ENCODE assay signal across 8 cellular contexts in genomic region chr12:56103823-56104108, GRCh38. TPM values are rescaled to one million over a fixed set of nuclear protein-coding genes. Genes with fewer than 3 reads are reported as not detected.
DNase-seq lines count a peak whose midpoint lies in the region; ATAC-seq, FAIRE-seq and TF ChIP-seq lines count a peak whose summit lies in the region.

No MANE protein-coding gene starts in this region.

- POLR2A ChIA-PET in activated naive CD8-positive, alpha-beta T cell treated with anti-CD3 and anti-CD28 coated beads, Interleukin-2, amount 10 ng/mL, durations not matched to agents 7 days and 5 days (lab: Charles Lee) = interaction anchor here (0.8 to 4.8 kb wide), 38 partner anchors 9 to 374 kb away, joined by 3 to 111 read pairs (median 6); partner anchors contain the start of genes ANKRD52, DNAJC14, ERBB3 and ESYT1
- POLR2A ChIA-PET in HepG2 (lab: Yijun Ruan, JAX) = interaction anchor here (0.8 to 6.5 kb wide), 29 partner anchors 8 to 375 kb away, joined by 3 to 279 read pairs (median 5); partner anchors contain the start of genes CD63, COQ10A, ERBB3 and ESYT1

- peaks cover 34% of the 10 kb centered on the region for H3K79me2 ChIP-seq in HepG2 (ENCODE audit: insufficient read depth, low read length)

- peak overlapping the region; percentile 75 for H3K9ac ChIP-seq in HepG2 (ENCODE audit: insufficient read depth, low read depth, low read length)

- peaks cover 53% of the 10 kb centered on the region for H3K4me1 Mint-ChIP-seq in activated T-cell treated with anti-CD3 and anti-CD28 coated beads, Interleukin-2, amount 50 U/mL, for 24 hours (ENCODE audit: low read depth)
- peaks cover 46% of the 10 kb centered on the region for H3K4me1 Mint-ChIP-seq in activated naive CD8-positive, alpha-beta T cell treated with anti-CD3 and anti-CD28 coated beads, Interleukin-2, amount 10 ng/mL, durations not matched to agents 7 days and 5 days

- intact Hi-C loops in HepG2 (cut with micrococcal nuclease; ENCODE audit: unreplicated experiment) = loop anchor here (1.0 to 2.0 kb wide), 2 partner anchors 24 to 57 kb away; no protein-coding TSS in a partner anchor

- no TSS peak for BruUV-seq in HepG2 (replicated peaks; lab: Mats Ljungman, UMichigan)

- no peaks in the 10 kb centered on the region for H3K9me3 ChIP-seq in HepG2 (ENCODE audit: low read length)
- no peaks in the 10 kb centered on the region for H3K9me3 ChIP-seq in thymus (ENCODE audit: control insufficient read depth)

- H3K4me3 ChIP-seq in HepG2 (replicated peaks in 1 of 3; ENCODE audit: insufficient read depth in 1 of 3, low read depth in 2 of 3, low read length in 3 of 3) = peak overlapping the region; percentile 50 to 85 (median 60); a peak in 5 of 6 replicates
- peak overlapping the region; percentile 84 for H3K4me3 ChIP-seq in thymus (ENCODE audit: low read length)

- TF ChIP-seq EP300 in HepG2 (IDR thresholded peaks at IDR 0.05; ENCODE audit: low read depth in 2 of 2, low read length in 2 of 2) (no peak), HepG2 (CRISPR knock-in tag; IDR thresholded peaks at IDR 0.05; ENCODE audit: borderline replicate concordance) (no peak)

- no peak for DNase-seq in activated T-cell treated with anti-CD3 and anti-CD28 coated beads, Interleukin-2, amount 50 U/mL, for 24 hours
- no peak for DNase-seq in activated T-cell treated with anti-CD3 and anti-CD28 coated beads, Interleukin-2, amount 50 U/mL, for 1 hour
- no peak for DNase-seq in activated naive CD8-positive, alpha-beta T cell treated with anti-CD3 and anti-CD28 coated beads, Interleukin-2, amount 10 ng/mL, durations not matched to agents 7 days and 5 days
- DNase-seq in HepG2 (ENCODE audit: low spot score) (peak; percentile 24), D341Med (ENCODE audit: low spot score) (no peak), kidney glomerular epithelial cell (lab: John Stamatoyannopoulos, UW) (no peak), NCI-H2029 treated with DMSO at 0.1 percent for 48 hours (lab: John Stamatoyannopoulos, UW) (no peak)

- no peak overlapping the region for H2AFZ ChIP-seq in HepG2 (ENCODE audit: low read length)

- peak; percentile 55; the same call in 1 of the 2 replicates for TF ChIP-seq RAD21 in HepG2 (CRISPR knock-in tag; IDR thresholded peaks at IDR 0.05)

- no peak for TF ChIP-seq POLR2A in HepG2 (IDR thresholded peaks at IDR 0.05; ENCODE audit: insufficient read depth in 1 of 2, low read depth in 2 of 2, low read length in 2 of 2)

- TF ChIP-seq CTCF in HepG2 (CRISPR knock-in tag; IDR thresholded peaks at IDR 0.05) = no peak

- peak overlapping the region; percentile 100 for H3K4me3 Mint-ChIP-seq in activated T-cell treated with anti-CD3 and anti-CD28 coated beads, Interleukin-2, amount 50 U/mL, for 24 hours
- peak overlapping the region; percentile 90 for H3K4me3 Mint-ChIP-seq in activated naive CD8-positive, alpha-beta T cell treated with anti-CD3 and anti-CD28 coated beads, Interleukin-2, amount 10 ng/mL, durations not matched to agents 7 days and 5 days

- H3K4me2 ChIP-seq in HepG2 (ENCODE audit: low read depth, low read length) = peak overlapping the region; percentile 91

- FAIRE-seq in HepG2 (lab: Jason Lieb, UNC) = no peak

- peak overlapping the region; percentile 64 for H3K27ac ChIP-seq in HepG2 (ENCODE audit: extremely low read length, insufficient read depth, low read length)
- peak overlapping the region; percentile 93 for H3K27ac ChIP-seq in thymus (ENCODE audit: low read depth)

- peak overlapping the region; percentile 99 for H3K27ac Mint-ChIP-seq in activated T-cell treated with anti-CD3 and anti-CD28 coated beads, Interleukin-2, amount 50 U/mL, for 24 hours
- peak overlapping the region; percentile 95 for H3K27ac Mint-ChIP-seq in activated naive CD8-positive, alpha-beta T cell treated with anti-CD3 and anti-CD28 coated beads, Interleukin-2, amount 10 ng/mL, durations not matched to agents 7 days and 5 days

- H3K27me3 Mint-ChIP-seq in activated T-cell treated with anti-CD3 and anti-CD28 coated beads, Interleukin-2, amount 50 U/mL, for 24 hours = no peaks in the 10 kb centered on the region
- H3K27me3 Mint-ChIP-seq in activated naive CD8-positive, alpha-beta T cell treated with anti-CD3 and anti-CD28 coated beads, Interleukin-2, amount 10 ng/mL, durations not matched to agents 7 days and 5 days = no peaks in the 10 kb centered on the region

- in situ Hi-C loops in HepG2 (cut with HindIII; ENCODE audit: extremely low pct_ligation_motif_present, low pct_unique_long_range_greater_than_20kb) = loop anchor here (5.0 kb wide), 1 partner anchor 56 kb away; no protein-coding TSS in a partner anchor

- CTCF ChIA-PET in HepG2 (lab: Yijun Ruan, JAX; ENCODE audit: low intra/inter-chr PET ratio, low total read pairs) = no interaction called here

- ATAC-seq in activated naive CD8-positive, alpha-beta T cell treated with anti-CD3 and anti-CD28 coated beads, Interleukin-2, amount 10 ng/mL, durations not matched to agents 7 days and 5 days (ENCODE audit: low read depth) = no peak
- ATAC-seq in HepG2 = no peak

- peaks cover 4% of the 10 kb centered on the region for H4K20me1 ChIP-seq in HepG2 (ENCODE audit: insufficient read depth, low read length)

- H3K27me3 ChIP-seq in HepG2 (ENCODE audit: control insufficient read depth in 1 of 2, insufficient read depth in 2 of 2, low read length in 2 of 2) (no peaks in the 10 kb centered on the region), thymus (ENCODE audit: control insufficient read depth, insufficient read depth) (no peaks in the 10 kb centered on the region)

- H3K4me1 ChIP-seq in HepG2 (ENCODE audit: insufficient read depth, low read length) (peaks cover 35% of the 10 kb centered on the region), thymus (ENCODE audit: control insufficient read depth, insufficient read depth, low read length) (peaks cover 15% of the 10 kb centered on the region)

- 24% methylated on average over 8 of the region's 8 CpGs for WGBS in HepG2 (ENCODE audit: low lambda C conversion rate)
- 4% methylated on average over 8 of the region's 8 CpGs for WGBS in thymus

- H3K36me3 Mint-ChIP-seq in activated T-cell treated with anti-CD3 and anti-CD28 coated beads, Interleukin-2, amount 50 U/mL, for 24 hours (ENCODE audit: low read depth) = peaks cover 48% of the 10 kb centered on the region
- H3K36me3 Mint-ChIP-seq in activated naive CD8-positive, alpha-beta T cell treated with anti-CD3 and anti-CD28 coated beads, Interleukin-2, amount 10 ng/mL, durations not matched to agents 7 days and 5 days = peaks cover 33% of the 10 kb centered on the region

- H3K36me3 ChIP-seq in HepG2 (replicated peaks in 1 of 2; ENCODE audit: control insufficient read depth in 1 of 2, insufficient read depth in 2 of 2, low read length in 2 of 2) (peaks cover 25 to 56% of the 10 kb centered on the region in 2 experiments), thymus (ENCODE audit: control insufficient read depth, insufficient read depth) (peaks cover 9% of the 10 kb centered on the region)

- no peaks in the 10 kb centered on the region for H3K9me3 Mint-ChIP-seq in activated T-cell treated with anti-CD3 and anti-CD28 coated beads, Interleukin-2, amount 50 U/mL, for 24 hours
- no peaks in the 10 kb centered on the region for H3K9me3 Mint-ChIP-seq in activated naive CD8-positive, alpha-beta T cell treated with anti-CD3 and anti-CD28 coated beads, Interleukin-2, amount 10 ng/mL, durations not matched to agents 7 days and 5 days

RNA-seq across cellular contexts. Expression of gene PA2G4, which starts 0.6 kb away (rescaled TPM):
- 100 to 1,000 TPM; 226 to 227 TPM for total RNA-seq in activated naive CD8-positive, alpha-beta T cell treated with anti-CD3 and anti-CD28 coated beads, Interleukin-2, amount 10 ng/mL, durations not matched to agents 7 days and 5 days
- 240 and 281 TPM in 2 replicates for total RNA-seq in HepG2 (2016; rRNA removed; fragmentation: Illumina TruSeq; extraction: Trizol)
- 34.6 and 38.4 TPM in 2 replicates for total RNA-seq in HepG2 (2016; cell fraction: cytosol; rRNA removed; fragmentation: Illumina TruSeq; extraction: Trizol; ENCODE audit: low read depth)
- 238 and 272 TPM in 2 replicates for total RNA-seq in HepG2 (2016; cell fraction: insoluble cytoplasmic fraction; rRNA removed; fragmentation: Illumina TruSeq; extraction: Trizol)
- 70.8 and 76.3 TPM in 2 replicates for total RNA-seq in HepG2 (2016; cell fraction: membrane; rRNA removed; fragmentation: Illumina TruSeq; extraction: Trizol)
- 107 and 120 TPM in 2 replicates for total RNA-seq in HepG2 (2016; cell fraction: nucleus; rRNA removed; fragmentation: Illumina TruSeq; extraction: Trizol)
- polyA plus RNA-seq in HepG2 (2011; rRNA removed) (115 and 147 TPM in 2 replicates), thymus (67.9 TPM)
- polyA plus RNA-seq in HepG2 (2011; cell fraction: cytosol; rRNA removed) = 101 and 136 TPM in 2 replicates
- 71.8 and 88.2 TPM in 2 replicates for polyA plus RNA-seq in HepG2 (2011; cell fraction: nucleus; rRNA removed)
- polyA plus RNA-seq in HepG2 (2012) = 112 and 121 TPM in 2 replicates
- 42.2 and 43.3 TPM in 2 replicates for polyA plus RNA-seq in HepG2 (2016; cell fraction: cytosol; fragmentation: Illumina TruSeq; extraction: Trizol; ENCODE audit: low read depth)
- polyA plus RNA-seq in HepG2 (2016; cell fraction: insoluble cytoplasmic fraction; fragmentation: Illumina TruSeq; extraction: Trizol; ENCODE audit: low read depth) = 357 and 380 TPM in 2 replicates
- 55.0 and 58.3 TPM in 2 replicates for polyA plus RNA-seq in HepG2 (2016; cell fraction: membrane; fragmentation: Illumina TruSeq; extraction: Trizol; ENCODE audit: low read depth)
- 190 and 200 TPM in 2 replicates for polyA plus RNA-seq in HepG2 (2016; cell fraction: nucleus; fragmentation: Illumina TruSeq; extraction: Trizol; ENCODE audit: insufficient read depth, low read depth)
- 51.1 and 143 TPM in 2 replicates for polyA minus RNA-seq in HepG2 (2011; rRNA and poly(A)+ RNA removed; ENCODE audit: low replicate concordance)
- 71.0 and 74.1 TPM in 2 replicates for polyA minus RNA-seq in HepG2 (2011; cell fraction: cytosol; rRNA and poly(A)+ RNA removed)
- 70.0 and 97.2 TPM in 2 replicates for polyA minus RNA-seq in HepG2 (2011; cell fraction: nucleus; rRNA and poly(A)+ RNA removed)

RNA-seq across cellular contexts. Expression of gene RPL41, which starts 12.7 kb away (rescaled TPM):
- total RNA-seq in activated naive CD8-positive, alpha-beta T cell treated with anti-CD3 and anti-CD28 coated beads, Interleukin-2, amount 10 ng/mL, durations not matched to agents 7 days and 5 days = 1,000 to 10,000 TPM; 4,462 to 4,551 TPM
- total RNA-seq in HepG2 (2016; rRNA removed; fragmentation: Illumina TruSeq; extraction: Trizol) = 4,012 and 4,443 TPM in 2 replicates
- 4,595 and 4,984 TPM in 2 replicates for total RNA-seq in HepG2 (2016; cell fraction: cytosol; rRNA removed; fragmentation: Illumina TruSeq; extraction: Trizol; ENCODE audit: low read depth)
- total RNA-seq in HepG2 (2016; cell fraction: insoluble cytoplasmic fraction; rRNA removed; fragmentation: Illumina TruSeq; extraction: Trizol) = 3,905 and 4,309 TPM in 2 replicates
- 8,921 and 9,031 TPM in 2 replicates for total RNA-seq in HepG2 (2016; cell fraction: membrane; rRNA removed; fragmentation: Illumina TruSeq; extraction: Trizol)
- 1,404 and 1,661 TPM in 2 replicates for total RNA-seq in HepG2 (2016; cell fraction: nucleus; rRNA removed; fragmentation: Illumina TruSeq; extraction: Trizol)
- polyA plus RNA-seq in HepG2 (2011; rRNA removed) (6,595 and 7,670 TPM in 2 replicates), thymus (5,569 TPM)
- 10,426 and 10,610 TPM in 2 replicates for polyA plus RNA-seq in HepG2 (2011; cell fraction: cytosol; rRNA removed)
- polyA plus RNA-seq in HepG2 (2011; cell fraction: nucleus; rRNA removed) = 2,744 and 3,913 TPM in 2 replicates
- 6,590 and 7,439 TPM in 2 replicates for polyA plus RNA-seq in HepG2 (2012)
- 4,736 and 5,581 TPM in 2 replicates for polyA plus RNA-seq in HepG2 (2016; cell fraction: cytosol; fragmentation: Illumina TruSeq; extraction: Trizol; ENCODE audit: low read depth)
- polyA plus RNA-seq in HepG2 (2016; cell fraction: insoluble cytoplasmic fraction; fragmentation: Illumina TruSeq; extraction: Trizol; ENCODE audit: low read depth) = 3,730 and 4,210 TPM in 2 replicates
- 7,715 and 8,246 TPM in 2 replicates for polyA plus RNA-seq in HepG2 (2016; cell fraction: membrane; fragmentation: Illumina TruSeq; extraction: Trizol; ENCODE audit: low read depth)
- 2,380 and 2,524 TPM in 2 replicates for polyA plus RNA-seq in HepG2 (2016; cell fraction: nucleus; fragmentation: Illumina TruSeq; extraction: Trizol; ENCODE audit: insufficient read depth, low read depth)
- 1,172 and 2,100 TPM in 2 replicates for polyA minus RNA-seq in HepG2 (2011; rRNA and poly(A)+ RNA removed; ENCODE audit: low replicate concordance)
- polyA minus RNA-seq in HepG2 (2011; cell fraction: cytosol; rRNA and poly(A)+ RNA removed) = 821 and 951 TPM in 2 replicates
- polyA minus RNA-seq in HepG2 (2011; cell fraction: nucleus; rRNA and poly(A)+ RNA removed) = 395 and 501 TPM in 2 replicates

RNA-seq across cellular contexts. Expression of gene ZC3H10, which starts 14.3 kb away (rescaled TPM):
- 10 to 100 TPM; 10.6 to 12.0 TPM for total RNA-seq in activated naive CD8-positive, alpha-beta T cell treated with anti-CD3 and anti-CD28 coated beads, Interleukin-2, amount 10 ng/mL, durations not matched to agents 7 days and 5 days
- 1.9 and 2.3 TPM in 2 replicates for total RNA-seq in HepG2 (2016; rRNA removed; fragmentation: Illumina TruSeq; extraction: Trizol)
- total RNA-seq in HepG2 (2016; cell fraction: cytosol; rRNA removed; fragmentation: Illumina TruSeq; extraction: Trizol; ENCODE audit: low read depth) = 3.2 and 3.7 TPM in 2 replicates
- total RNA-seq in HepG2 (2016; cell fraction: insoluble cytoplasmic fraction; rRNA removed; fragmentation: Illumina TruSeq; extraction: Trizol) = 1.6 and 2.5 TPM in 2 replicates
- 2.0 and 3.1 TPM in 2 replicates for total RNA-seq in HepG2 (2016; cell fraction: membrane; rRNA removed; fragmentation: Illumina TruSeq; extraction: Trizol)
- total RNA-seq in HepG2 (2016; cell fraction: nucleus; rRNA removed; fragmentation: Illumina TruSeq; extraction: Trizol) = 2.9 and 4.3 TPM in 2 replicates
- polyA plus RNA-seq in HepG2 (2011; rRNA removed) (0.70 and 0.98 TPM in 2 replicates), thymus (3.1 TPM)
- 0.58 and 0.59 TPM in 2 replicates for polyA plus RNA-seq in HepG2 (2011; cell fraction: cytosol; rRNA removed)
- 2.0 and 2.3 TPM in 2 replicates for polyA plus RNA-seq in HepG2 (2011; cell fraction: nucleus; rRNA removed)
- 0.99 and 1.0 TPM in 2 replicates for polyA plus RNA-seq in HepG2 (2012)
- 0.17 and 0.23 TPM in 2 replicates for polyA plus RNA-seq in HepG2 (2016; cell fraction: cytosol; fragmentation: Illumina TruSeq; extraction: Trizol; ENCODE audit: low read depth)
- 1.2 and 1.5 TPM in 2 replicates for polyA plus RNA-seq in HepG2 (2016; cell fraction: insoluble cytoplasmic fraction; fragmentation: Illumina TruSeq; extraction: Trizol; ENCODE audit: low read depth)
- polyA plus RNA-seq in HepG2 (2016; cell fraction: membrane; fragmentation: Illumina TruSeq; extraction: Trizol; ENCODE audit: low read depth) = 0.38 and 0.55 TPM in 2 replicates
- polyA plus RNA-seq in HepG2 (2016; cell fraction: nucleus; fragmentation: Illumina TruSeq; extraction: Trizol; ENCODE audit: insufficient read depth, low read depth) = 2.3 and 2.8 TPM in 2 replicates
- polyA minus RNA-seq in HepG2 (2011; rRNA and poly(A)+ RNA removed; ENCODE audit: low replicate concordance) = 5.6 and 16.3 TPM in 2 replicates
- 1.8 and 2.6 TPM in 2 replicates for polyA minus RNA-seq in HepG2 (2011; cell fraction: cytosol; rRNA and poly(A)+ RNA removed)
- polyA minus RNA-seq in HepG2 (2011; cell fraction: nucleus; rRNA and poly(A)+ RNA removed) = 8.6 and 8.8 TPM in 2 replicates

RNA-seq across cellular contexts. Expression of gene ERBB3, which starts 23.8 kb away (rescaled TPM):
- 1 to 10 TPM; 7.1 to 8.1 TPM for total RNA-seq in activated naive CD8-positive, alpha-beta T cell treated with anti-CD3 and anti-CD28 coated beads, Interleukin-2, amount 10 ng/mL, durations not matched to agents 7 days and 5 days
- total RNA-seq in HepG2 (2016; rRNA removed; fragmentation: Illumina TruSeq; extraction: Trizol) = 55.2 and 93.6 TPM in 2 replicates
- total RNA-seq in HepG2 (2016; cell fraction: cytosol; rRNA removed; fragmentation: Illumina TruSeq; extraction: Trizol; ENCODE audit: low read depth) = 36.1 and 42.2 TPM in 2 replicates
- 46.7 and 98.5 TPM in 2 replicates for total RNA-seq in HepG2 (2016; cell fraction: insoluble cytoplasmic fraction; rRNA removed; fragmentation: Illumina TruSeq; extraction: Trizol)
- 46.8 and 48.3 TPM in 2 replicates for total RNA-seq in HepG2 (2016; cell fraction: membrane; rRNA removed; fragmentation: Illumina TruSeq; extraction: Trizol)
- 117 and 127 TPM in 2 replicates for total RNA-seq in HepG2 (2016; cell fraction: nucleus; rRNA removed; fragmentation: Illumina TruSeq; extraction: Trizol)
- polyA plus RNA-seq in HepG2 (2011; rRNA removed) (358 and 371 TPM in 2 replicates), thymus (4.3 TPM)
- 214 and 230 TPM in 2 replicates for polyA plus RNA-seq in HepG2 (2011; cell fraction: cytosol; rRNA removed)
- polyA plus RNA-seq in HepG2 (2011; cell fraction: nucleus; rRNA removed) = 367 and 383 TPM in 2 replicates
- 198 and 242 TPM in 2 replicates for polyA plus RNA-seq in HepG2 (2012)
- polyA plus RNA-seq in HepG2 (2016; cell fraction: cytosol; fragmentation: Illumina TruSeq; extraction: Trizol; ENCODE audit: low read depth) = 24.3 and 27.5 TPM in 2 replicates
- polyA plus RNA-seq in HepG2 (2016; cell fraction: insoluble cytoplasmic fraction; fragmentation: Illumina TruSeq; extraction: Trizol; ENCODE audit: low read depth) = 35.3 and 44.6 TPM in 2 replicates
- polyA plus RNA-seq in HepG2 (2016; cell fraction: membrane; fragmentation: Illumina TruSeq; extraction: Trizol; ENCODE audit: low read depth) = 26.3 and 32.3 TPM in 2 replicates
- 175 and 182 TPM in 2 replicates for polyA plus RNA-seq in HepG2 (2016; cell fraction: nucleus; fragmentation: Illumina TruSeq; extraction: Trizol; ENCODE audit: insufficient read depth, low read depth)
- 35.9 and 876 TPM in 2 replicates for polyA minus RNA-seq in HepG2 (2011; rRNA and poly(A)+ RNA removed; ENCODE audit: low replicate concordance)
- 280 and 283 TPM in 2 replicates for polyA minus RNA-seq in HepG2 (2011; cell fraction: cytosol; rRNA and poly(A)+ RNA removed)
- polyA minus RNA-seq in HepG2 (2011; cell fraction: nucleus; rRNA and poly(A)+ RNA removed) = 466 and 567 TPM in 2 replicates

RNA-seq across cellular contexts. Expression of gene ESYT1, which starts 24.3 kb away (rescaled TPM):
- 100 to 1,000 TPM; 251 TPM for total RNA-seq in activated naive CD8-positive, alpha-beta T cell treated with anti-CD3 and anti-CD28 coated beads, Interleukin-2, amount 10 ng/mL, durations not matched to agents 7 days and 5 days
- total RNA-seq in HepG2 (2016; rRNA removed; fragmentation: Illumina TruSeq; extraction: Trizol) = 30.1 and 66.9 TPM in 2 replicates
- total RNA-seq in HepG2 (2016; cell fraction: cytosol; rRNA removed; fragmentation: Illumina TruSeq; extraction: Trizol; ENCODE audit: low read depth) = 6.1 and 7.8 TPM in 2 replicates
- 27.6 and 70.9 TPM in 2 replicates for total RNA-seq in HepG2 (2016; cell fraction: insoluble cytoplasmic fraction; rRNA removed; fragmentation: Illumina TruSeq; extraction: Trizol)
- 12.4 and 14.5 TPM in 2 replicates for total RNA-seq in HepG2 (2016; cell fraction: membrane; rRNA removed; fragmentation: Illumina TruSeq; extraction: Trizol)
- 74.2 and 79.4 TPM in 2 replicates for total RNA-seq in HepG2 (2016; cell fraction: nucleus; rRNA removed; fragmentation: Illumina TruSeq; extraction: Trizol)
- polyA plus RNA-seq in HepG2 (2011; rRNA removed) = 71.0 and 80.1 TPM in 2 replicates
- 65.6 and 71.7 TPM in 2 replicates for polyA plus RNA-seq in HepG2 (2011; cell fraction: cytosol; rRNA removed)
- 144 and 146 TPM in 2 replicates for polyA plus RNA-seq in HepG2 (2011; cell fraction: nucleus; rRNA removed)
- polyA plus RNA-seq in HepG2 (2012) = 27.6 and 29.6 TPM in 2 replicates
- 4.5 and 6.5 TPM in 2 replicates for polyA plus RNA-seq in HepG2 (2016; cell fraction: cytosol; fragmentation: Illumina TruSeq; extraction: Trizol; ENCODE audit: low read depth)
- 22.5 and 29.6 TPM in 2 replicates for polyA plus RNA-seq in HepG2 (2016; cell fraction: insoluble cytoplasmic fraction; fragmentation: Illumina TruSeq; extraction: Trizol; ENCODE audit: low read depth)
- 9.2 and 9.6 TPM in 2 replicates for polyA plus RNA-seq in HepG2 (2016; cell fraction: membrane; fragmentation: Illumina TruSeq; extraction: Trizol; ENCODE audit: low read depth)
- 105 and 109 TPM in 2 replicates for polyA plus RNA-seq in HepG2 (2016; cell fraction: nucleus; fragmentation: Illumina TruSeq; extraction: Trizol; ENCODE audit: insufficient read depth, low read depth)
- polyA minus RNA-seq in HepG2 (2011; rRNA and poly(A)+ RNA removed; ENCODE audit: low replicate concordance) = 191 and 267 TPM in 2 replicates
- polyA minus RNA-seq in HepG2 (2011; cell fraction: cytosol; rRNA and poly(A)+ RNA removed) = 75.6 and 84.1 TPM in 2 replicates
- 47.8 and 73.0 TPM in 2 replicates for polyA minus RNA-seq in HepG2 (2011; cell fraction: nucleus; rRNA and poly(A)+ RNA removed)
- polyA plus RNA-seq in thymus = 39.2 TPM
